1 cellular context compared by ENCODE assay signal in the genomic region with DNA sequence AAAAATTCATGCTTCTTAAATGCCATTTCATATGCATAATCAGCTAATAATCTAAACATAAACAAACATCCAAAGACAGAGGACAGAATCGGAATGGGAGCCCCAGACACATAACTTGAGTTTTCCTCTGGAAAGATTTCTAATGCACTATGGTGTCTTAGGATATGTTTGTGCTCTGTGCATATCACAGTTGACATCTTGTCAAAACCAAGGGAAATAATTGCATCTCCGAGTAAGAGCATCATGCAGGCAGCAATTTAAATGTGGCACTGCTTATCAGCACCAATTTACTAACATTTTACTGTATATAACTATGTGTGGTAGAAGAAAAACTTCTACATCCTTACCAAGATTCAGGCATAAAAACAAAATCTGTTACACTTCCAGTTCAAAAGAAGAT.
TF ChIP-seq lines count a peak whose summit lies in the region.

No MANE protein-coding gene starts in this region.

TF ChIP-seq in GM23338, 12 proteins besides CTCF, POLR2A, EP300 and RAD21:
- TF ChIP-seq ZNF462 (CRISPR knock-in tag; IDR thresholded peaks at IDR 0.05), result no peak
- TF ChIP-seq, protein P1, sequence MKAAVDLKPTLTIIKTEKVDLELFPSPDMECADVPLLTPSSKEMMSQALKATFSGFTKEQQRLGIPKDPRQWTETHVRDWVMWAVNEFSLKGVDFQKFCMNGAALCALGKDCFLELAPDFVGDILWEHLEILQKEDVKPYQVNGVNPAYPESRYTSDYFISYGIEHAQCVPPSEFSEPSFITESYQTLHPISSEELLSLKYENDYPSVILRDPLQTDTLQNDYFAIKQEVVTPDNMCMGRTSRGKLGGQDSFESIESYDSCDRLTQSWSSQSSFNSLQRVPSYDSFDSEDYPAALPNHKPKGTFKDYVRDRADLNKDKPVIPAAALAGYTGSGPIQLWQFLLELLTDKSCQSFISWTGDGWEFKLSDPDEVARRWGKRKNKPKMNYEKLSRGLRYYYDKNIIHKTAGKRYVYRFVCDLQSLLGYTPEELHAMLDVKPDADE (IDR thresholded peaks at IDR 0.05), result no peak
- TF ChIP-seq ZNF331 (CRISPR knock-in tag; IDR thresholded peaks at IDR 0.05; ENCODE audit: low read depth), result no peak
- no peak for TF ChIP-seq NANOG (IDR thresholded peaks at IDR 0.05; ENCODE audit: borderline replicate concordance)
- no peak for TF ChIP-seq POLR2AphosphoS5 (IDR thresholded peaks at IDR 0.05; ENCODE audit: low read depth)
- TF ChIP-seq JUNB (IDR thresholded peaks at IDR 0.05; ENCODE audit: unreplicated experiment), result no peak
- TF ChIP-seq STAT1 (IDR thresholded peaks at IDR 0.05; ENCODE audit: unreplicated experiment), result no peak
- TF ChIP-seq, protein P2, sequence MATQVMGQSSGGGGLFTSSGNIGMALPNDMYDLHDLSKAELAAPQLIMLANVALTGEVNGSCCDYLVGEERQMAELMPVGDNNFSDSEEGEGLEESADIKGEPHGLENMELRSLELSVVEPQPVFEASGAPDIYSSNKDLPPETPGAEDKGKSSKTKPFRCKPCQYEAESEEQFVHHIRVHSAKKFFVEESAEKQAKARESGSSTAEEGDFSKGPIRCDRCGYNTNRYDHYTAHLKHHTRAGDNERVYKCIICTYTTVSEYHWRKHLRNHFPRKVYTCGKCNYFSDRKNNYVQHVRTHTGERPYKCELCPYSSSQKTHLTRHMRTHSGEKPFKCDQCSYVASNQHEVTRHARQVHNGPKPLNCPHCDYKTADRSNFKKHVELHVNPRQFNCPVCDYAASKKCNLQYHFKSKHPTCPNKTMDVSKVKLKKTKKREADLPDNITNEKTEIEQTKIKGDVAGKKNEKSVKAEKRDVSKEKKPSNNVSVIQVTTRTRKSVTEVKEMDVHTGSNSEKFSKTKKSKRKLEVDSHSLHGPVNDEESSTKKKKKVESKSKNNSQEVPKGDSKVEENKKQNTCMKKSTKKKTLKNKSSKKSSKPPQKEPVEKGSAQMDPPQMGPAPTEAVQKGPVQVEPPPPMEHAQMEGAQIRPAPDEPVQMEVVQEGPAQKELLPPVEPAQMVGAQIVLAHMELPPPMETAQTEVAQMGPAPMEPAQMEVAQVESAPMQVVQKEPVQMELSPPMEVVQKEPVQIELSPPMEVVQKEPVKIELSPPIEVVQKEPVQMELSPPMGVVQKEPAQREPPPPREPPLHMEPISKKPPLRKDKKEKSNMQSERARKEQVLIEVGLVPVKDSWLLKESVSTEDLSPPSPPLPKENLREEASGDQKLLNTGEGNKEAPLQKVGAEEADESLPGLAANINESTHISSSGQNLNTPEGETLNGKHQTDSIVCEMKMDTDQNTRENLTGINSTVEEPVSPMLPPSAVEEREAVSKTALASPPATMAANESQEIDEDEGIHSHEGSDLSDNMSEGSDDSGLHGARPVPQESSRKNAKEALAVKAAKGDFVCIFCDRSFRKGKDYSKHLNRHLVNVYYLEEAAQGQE (IDR thresholded peaks at IDR 0.05; ENCODE audit: unreplicated experiment), result no peak
- no peak for TF ChIP-seq ZNF114 (CRISPR knock-in tag; IDR thresholded peaks at IDR 0.05)
- no peak for TF ChIP-seq CREB1 (CRISPR knock-in tag; IDR thresholded peaks at IDR 0.05; ENCODE audit: low read depth)
- TF ChIP-seq EZH2 (IDR thresholded peaks at IDR 0.05; ENCODE audit: low read depth, unreplicated experiment), result no peak
- no peak for TF ChIP-seq EZH2phosphoT487 (IDR thresholded peaks at IDR 0.05; ENCODE audit: unreplicated experiment)
TF ChIP-seq in GM23338: peak in this region for 0.
